Comparison of ENCODE assay signal across 17 cellular contexts in the genomic region with DNA sequence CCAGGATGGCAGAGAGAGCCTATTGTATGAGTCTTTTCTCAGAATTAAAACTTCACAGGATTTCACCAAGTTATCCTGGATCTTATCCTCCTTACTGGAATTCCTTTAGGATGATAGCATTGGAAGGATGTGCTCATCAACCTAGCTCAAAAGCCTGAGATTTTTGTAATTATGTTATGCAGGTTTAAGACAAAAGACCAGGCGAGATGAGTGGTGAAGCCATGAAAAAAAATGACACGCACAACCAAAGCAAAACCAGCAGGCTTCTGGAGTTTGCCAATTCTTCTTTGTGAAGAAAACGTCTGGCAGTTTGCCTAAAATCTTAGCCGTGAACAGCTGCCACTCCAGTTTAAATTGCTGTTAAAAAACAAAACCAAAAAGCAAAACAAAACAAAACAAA.
A peak's percentile ranks its signal among the peaks of the same experiment; 100 is the strongest.
DNase-seq lines count a peak whose midpoint lies in the region; ATAC-seq lines count a peak whose summit lies in the region.
"Had no signal": no experiment of that assay in that cellular context is flagged by ENCODE, and none has a peak within 500 bp of the region (broad histone marks: within the 10 kb centered on the region; RNA-seq: fewer than 3 reads in every experiment).

No MANE protein-coding gene starts in this region.

- peaks cover 25% of the 10 kb centered on the region for H3K27me3 Mint-ChIP-seq in activated T-cell treated with anti-CD3 and anti-CD28 coated beads, Interleukin-2, amount 50 U/mL, for 72 hours (ENCODE audit: low read depth)

- no peaks in the 10 kb centered on the region for H3K36me3 Mint-ChIP-seq in activated T-cell treated with anti-CD3 and anti-CD28 coated beads, Interleukin-2, amount 50 U/mL, for 72 hours (ENCODE audit: insufficient read depth in 2 of 2)
- H3K36me3 Mint-ChIP-seq: activated naive CD4-positive, alpha-beta T cell treated with anti-CD3 and anti-CD28 coated beads, Interleukin-2, amount 50 U/mL, for 72 hours had no signal

- no peak overlapping the region for H3K9ac ChIP-seq in rectal smooth muscle tissue (ENCODE audit: low read length)

- peak; percentile 26 for DNase-seq in DMS 273 treated with DMSO at 0.1 percent for 48 hours (lab: John Stamatoyannopoulos, UW)
- DNase-seq in NCI-H1694 (lab: John Stamatoyannopoulos, UW), result peak; percentile 17
- peak in 1 of 2 experiments; percentile 84 for DNase-seq in SJSA1 (ENCODE audit: low read depth in 1 of 2, low spot score in 2 of 2)
- DNase-seq in NCI-H146 treated with DMSO at 0.1 percent for 48 hours (lab: John Stamatoyannopoulos, UW; ENCODE audit: unreplicated experiment), result no peak
- DNase-seq in activated T-cell treated with anti-CD3 and anti-CD28 coated beads, Interleukin-2, amount 50 U/mL, for 72 hours, result no peak
- no peak for DNase-seq in SHP77 treated with DMSO at 0.1 percent for 48 hours (lab: John Stamatoyannopoulos, UW)
- no peak for DNase-seq in stimulated activated naive CD4-positive, alpha-beta T cell (lab: John Stamatoyannopoulos, UW)
- DNase-seq: activated CD8-positive, alpha-beta memory T cell treated with anti-CD3 and anti-CD28 coated beads, Interleukin-2, amount 50 U/mL, for 48 hours; C1 segment of cervical spinal cord; effector memory CD8-positive, alpha-beta T cell; EL; HFFc6; KBM-7; small intestine; T-helper 2 cell had no signal

- no peaks in the 10 kb centered on the region for H3K9me3 Mint-ChIP-seq in activated T-cell treated with anti-CD3 and anti-CD28 coated beads, Interleukin-2, amount 50 U/mL, for 72 hours
- H3K9me3 Mint-ChIP-seq: activated naive CD4-positive, alpha-beta T cell treated with anti-CD3 and anti-CD28 coated beads, Interleukin-2, amount 50 U/mL, for 72 hours had no signal

- no peak overlapping the region for H3K4me3 Mint-ChIP-seq in activated T-cell treated with anti-CD3 and anti-CD28 coated beads, Interleukin-2, amount 50 U/mL, for 72 hours
- H3K4me3 Mint-ChIP-seq: effector memory CD8-positive, alpha-beta T cell; HFFc6 had no signal

- peak overlapping the region; percentile 81 for H3K27ac ChIP-seq in SJSA1
- H3K27ac ChIP-seq in rectal smooth muscle tissue (ENCODE audit: low read depth, low read length), result peak overlapping the region; percentile 45

- H3K4me3 ChIP-seq in SJSA1 (peak overlapping the region; percentile 10), rectal smooth muscle tissue (ENCODE audit: low read length) (no peak overlapping the region)

- H3K27ac Mint-ChIP-seq in activated T-cell treated with anti-CD3 and anti-CD28 coated beads, Interleukin-2, amount 50 U/mL, for 72 hours, result no peak overlapping the region
- H3K27ac Mint-ChIP-seq: activated naive CD4-positive, alpha-beta T cell treated with anti-CD3 and anti-CD28 coated beads, Interleukin-2, amount 50 U/mL, for 72 hours; effector memory CD8-positive, alpha-beta T cell; HFFc6 had no signal

- H3K4me1 ChIP-seq in SJSA1 (replicated peaks), result peaks cover 25% of the 10 kb centered on the region
- H3K4me1 ChIP-seq in rectal smooth muscle tissue (ENCODE audit: control insufficient read depth, insufficient read depth, low read length), result peaks cover 13% of the 10 kb centered on the region

- H3K36me3 ChIP-seq in SJSA1, result no peaks in the 10 kb centered on the region
- no peaks in the 10 kb centered on the region for H3K36me3 ChIP-seq in rectal smooth muscle tissue (ENCODE audit: control insufficient read depth, insufficient read depth, low read length)

- H3K4me1 Mint-ChIP-seq in activated T-cell treated with anti-CD3 and anti-CD28 coated beads, Interleukin-2, amount 50 U/mL, for 72 hours (ENCODE audit: low read depth), result no peaks in the 10 kb centered on the region

- no peak for ATAC-seq in activated T-cell treated with anti-CD3 and anti-CD28 coated beads, Interleukin-2, amount 50 U/mL, for 72 hours (replicated peaks in 1 of 2)
- ATAC-seq: activated naive CD4-positive, alpha-beta T cell treated with anti-CD3 and anti-CD28 coated beads, Interleukin-2, amount 50 U/mL, for 72 hours; effector memory CD8-positive, alpha-beta T cell had no signal

- no peaks in the 10 kb centered on the region for H3K9me3 ChIP-seq in SJSA1 (replicated peaks)

- no peaks in the 10 kb centered on the region for H3K27me3 ChIP-seq in SJSA1 (replicated peaks)
- no peaks in the 10 kb centered on the region for H3K27me3 ChIP-seq in rectal smooth muscle tissue (ENCODE audit: control insufficient read depth, insufficient read depth, low read length)

Comparison
In these comparisons a context has a peak if more than half of its experiments do, and no peak if none do; other contexts are left out.
1. DNase-seq: peak in DMS 273 treated with DMSO at 0.1 percent for 48 hours (single experiment) and NCI-H1694 (single experiment); none in NCI-H146 treated with DMSO at 0.1 percent for 48 hours (single experiment), activated T-cell treated with anti-CD3 and anti-CD28 coated beads, Interleukin-2, amount 50 U/mL, for 72 hours (0 of 2), SHP77 treated with DMSO at 0.1 percent for 48 hours (single experiment) and stimulated activated naive CD4-positive, alpha-beta T cell (0 of 6).